ENCODE assay signal across 9 cellular contexts in the genomic region with DNA sequence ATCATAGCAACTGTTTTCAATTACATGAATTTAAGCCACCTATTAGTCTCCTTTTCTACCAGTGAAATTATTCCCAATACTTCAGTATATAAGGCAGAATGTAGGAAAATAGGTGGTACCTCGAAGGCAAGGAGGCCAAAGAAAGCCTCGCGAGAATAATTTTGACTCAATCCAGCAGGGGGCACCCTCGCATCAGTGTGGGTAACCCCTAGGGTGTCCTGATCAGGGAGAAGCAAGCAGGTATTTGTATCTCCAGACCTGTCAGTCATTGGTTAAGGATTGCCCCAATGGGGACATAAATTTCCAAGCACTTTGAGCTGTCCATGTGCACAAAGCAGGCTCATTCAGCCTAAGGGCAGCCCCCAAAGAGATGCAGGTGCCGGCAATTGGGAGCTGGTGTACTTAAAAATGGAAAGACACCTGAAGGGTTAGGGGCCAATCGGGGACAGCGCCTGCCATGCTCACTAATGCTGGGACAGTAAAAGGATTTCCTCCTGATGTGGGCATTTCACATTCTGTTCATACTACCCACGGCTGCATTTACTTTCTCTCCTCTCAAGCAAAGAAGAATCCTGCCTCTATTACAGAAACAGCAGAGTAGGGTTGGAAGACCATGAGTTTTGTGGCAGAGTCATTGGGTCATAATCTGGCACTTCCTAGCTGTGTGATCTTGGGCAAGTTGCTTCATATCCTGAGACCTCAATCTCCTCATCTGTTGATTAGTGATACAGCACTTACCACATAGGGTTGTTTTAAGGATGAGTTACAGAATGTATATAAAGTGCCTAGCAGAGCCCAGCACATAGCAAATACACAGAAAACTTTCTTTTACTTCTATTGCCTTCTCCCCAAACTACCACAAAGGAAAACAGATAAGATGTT.
DNase-seq lines count a peak whose midpoint lies in the region; ATAC-seq and TF ChIP-seq lines count a peak whose summit lies in the region.
"Had no signal": no experiment of that assay in that cellular context is flagged by ENCODE, and none has a peak within 500 bp of the region (broad histone marks: within the 10 kb centered on the region; RNA-seq: fewer than 3 reads in every experiment).

No MANE protein-coding gene starts in this region.

- no peak overlapping the region for H3K4me3 ChIP-seq in mucosa of descending colon

- peak; percentile 59 for TF ChIP-seq CTCF in GM10266 (IDR thresholded peaks at IDR 0.05; ENCODE audit: control insufficient read depth, insufficient read depth, low read depth, missing control alignments)
- TF ChIP-seq CTCF in brain (conservative IDR thresholded peaks at IDR 0.05) = peak; percentile 42 to 55
- no peak for TF ChIP-seq CTCF in mucosa of descending colon (IDR thresholded peaks at IDR 0.05)

- H3K4me1 Mint-ChIP-seq in brain = peaks cover 20% of the 10 kb centered on the region

- peak; percentile 42 for DNase-seq in GM10266 (ENCODE audit: extremely low spot score)
- peak; percentile 2 for DNase-seq in T-helper 22 cell (ENCODE audit: low read depth)
- DNase-seq in mucosa of descending colon = peak in 2 of 3 donors; percentile 48 to 59
- DNase-seq in superior temporal gyrus (ENCODE audit: extremely low spot score) = peak; percentile 40
- no peak for DNase-seq in OCI-M2 (lab: John Stamatoyannopoulos, UW; ENCODE audit: unreplicated experiment)
- no peak for DNase-seq in HPDE6-E6E7 (ENCODE audit: extremely low spot score)

- no peaks in the 10 kb centered on the region for H3K9me3 Mint-ChIP-seq in brain

- peak; percentile 69 for ATAC-seq in HG02798 (IDR thresholded peaks at IDR 0.05; ENCODE audit: poor library complexity, unreplicated experiment)
- ATAC-seq in mucosa of descending colon = no peak

- no peaks in the 10 kb centered on the region for H3K9me3 ChIP-seq in mucosa of descending colon

- H3K4me3 Mint-ChIP-seq in brain = no peak overlapping the region
- H3K4me3 Mint-ChIP-seq: activated naive CD8-positive, alpha-beta T cell had no signal

- H3K27ac Mint-ChIP-seq in brain = no peak overlapping the region
- H3K27ac Mint-ChIP-seq: activated naive CD8-positive, alpha-beta T cell had no signal

- H3K36me3 Mint-ChIP-seq in brain = no peaks in the 10 kb centered on the region
- H3K36me3 Mint-ChIP-seq: activated naive CD8-positive, alpha-beta T cell had no signal

- peaks cover 3% of the 10 kb centered on the region for H3K27me3 Mint-ChIP-seq in brain

- no peaks in the 10 kb centered on the region for H3K4me1 ChIP-seq in mucosa of descending colon (ENCODE audit: low read depth)

- no peaks in the 10 kb centered on the region for H3K36me3 ChIP-seq in mucosa of descending colon (ENCODE audit: low read depth)

- intact Hi-C loops in mucosa of descending colon (cut with DNase I, micrococcal nuclease) = no loop called here

Comparison
In these comparisons a context has a peak if more than half of its experiments do, and no peak if none do; other contexts are left out.
1. DNase-seq: peak in GM10266 (single experiment), T-helper 22 cell (single experiment), mucosa of descending colon (2 of 3) and superior temporal gyrus (single experiment); none in OCI-M2 (single experiment) and HPDE6-E6E7 (single experiment).